8 cellular contexts compared by ENCODE assay signal in genomic region chr1:46532498-46533178, GRCh38. TPM values are rescaled to one million over a fixed set of nuclear protein-coding genes. Genes with fewer than 3 reads are reported as not detected.
DNase-seq lines count a peak whose midpoint lies in the region; ATAC-seq, FAIRE-seq and TF ChIP-seq lines count a peak whose summit lies in the region.

No MANE protein-coding gene starts in this region.

- H3K27ac ChIP-seq in HUES6 (ENCODE audit: low read depth, low read length) (no peak overlapping the region), VCaP (peak overlapping the region; percentile 75), K562 (ENCODE audit: extremely low read depth, low read depth, low read length) (no peak overlapping the region)

- H3K4me2 ChIP-seq in K562 (ENCODE audit: insufficient read depth, low read length) = no peak overlapping the region

- TF ChIP-seq RAD21 in K562 (CRISPR knock-in tag; conservative IDR thresholded peaks at IDR 0.05 in 1 of 2, IDR thresholded peaks at IDR 0.05 in 1 of 2) = peak; percentile 65 to 87

- CTCF ChIA-PET in K562 (lab: Yijun Ruan, JAX; ENCODE audit: low intra/inter-chr PET ratio) = interaction anchor here (0.6 to 7.0 kb wide), 8 partner anchors 16 to 193 kb away, joined by 3 to 144 read pairs (median 4); no protein-coding TSS in a partner anchor

- TF ChIP-seq POLR2A in K562 (conservative IDR thresholded peaks at IDR 0.05) = no peak

- no TSS peak for BruUV-seq in K562 (replicated peaks; lab: Mats Ljungman, UMichigan)

- H2AFZ ChIP-seq in K562 (ENCODE audit: low read depth, low read length) = no peak overlapping the region

- POLR2A ChIA-PET in K562 (lab: Yijun Ruan, JAX) = interaction anchor here (0.6 to 1.7 kb wide), 8 partner anchors 12 to 136 kb away, joined by 3 to 5 read pairs (median 3); partner anchors contain the start of gene MKNK1

- H3K4me1 ChIP-seq in HUES6 (ENCODE audit: control insufficient read depth, insufficient read depth, low read length) = peaks cover 6% of the 10 kb centered on the region
- H3K4me1 ChIP-seq in K562 (replicated peaks in 1 of 2; ENCODE audit: control insufficient read depth in 2 of 2, insufficient read depth in 2 of 2, low read length in 2 of 2) = peaks cover 6 to 15% of the 10 kb centered on the region in 2 experiments; a peak in 4 of 5 replicates

- FAIRE-seq in K562 (lab: Jason Lieb, UNC) = no peak

- intact Hi-C loops in K562 (cut with micrococcal nuclease) = no loop called here

- H3K27me3 ChIP-seq in HUES6 (ENCODE audit: control insufficient read depth, insufficient read depth, low read length) (peaks cover 99% of the 10 kb centered on the region), K562 (ENCODE audit: control insufficient read depth in 2 of 2, insufficient read depth in 2 of 2, low read length in 2 of 2) (no peaks in the 10 kb centered on the region)

- peak; percentile 67 for DNase-seq in DMS79 treated with DMSO at 0.1 percent for 48 hours (lab: John Stamatoyannopoulos, UW)
- DNase-seq in K562 (ENCODE audit: extremely low read depth in 1 of 4, low spot score in 3 of 4) = peak; percentile 83 to 93 (median 92)
- DNase-seq in inferior parietal cortex (ENCODE audit: extremely low spot score) = peak; percentile 54
- peak; percentile 81 for DNase-seq in stimulated activated CD4-positive, alpha-beta T cell treated with anti-CD3 and anti-CD28 coated beads, Interleukin-15, amount 100 ng/mL, for 24 hours

- H3K36me3 ChIP-seq in HUES6 (ENCODE audit: control insufficient read depth, insufficient read depth, low read length) (no peaks in the 10 kb centered on the region), K562 (ENCODE audit: control insufficient read depth, insufficient read depth, low read length) (no peaks in the 10 kb centered on the region)

- H3K9ac ChIP-seq in HUES6 (ENCODE audit: low read length) (no peak overlapping the region), K562 (ENCODE audit: insufficient read depth in 1 of 2, low read depth in 2 of 2, low read length in 2 of 2) (no peak overlapping the region)

- no peaks in the 10 kb centered on the region for H4K20me1 ChIP-seq in K562 (replicated peaks; ENCODE audit: control insufficient read depth, insufficient read depth, low read length)

- in situ Hi-C loops in K562 (cut with MboI) = no loop called here

- H3K4me3 ChIP-seq in HUES6 (ENCODE audit: low read depth, low read length) = peak overlapping the region; percentile 52; the same call in 1 of the 2 replicates
- no peak overlapping the region for H3K4me3 ChIP-seq in K562

- H3K9me3 ChIP-seq in HUES6 (ENCODE audit: control insufficient read depth, insufficient read depth, low read depth, low read length) (no peaks in the 10 kb centered on the region), K562 (replicated peaks; ENCODE audit: control insufficient read depth, insufficient read depth, low read depth, low read length) (no peaks in the 10 kb centered on the region)

- H3K79me2 ChIP-seq in K562 (ENCODE audit: control insufficient read depth, insufficient read depth, low read length) = no peaks in the 10 kb centered on the region

- no peak for TF ChIP-seq EP300 in K562 (IDR thresholded peaks at IDR 0.05; ENCODE audit: low read length)

- 4% methylated on average over 30 of the region's 31 CpGs for WGBS in K562 (ENCODE audit: insufficient coverage, low coverage, missing lambda C conversion rate)

- peak; percentile 89 for TF ChIP-seq CTCF in VCaP (conservative IDR thresholded peaks at IDR 0.05)
- TF ChIP-seq CTCF in K562 (IDR thresholded peaks at IDR 0.05 in 2 of 3, conservative IDR thresholded peaks at IDR 0.05 in 1 of 3; ENCODE audit: insufficient read depth in 2 of 3, low read depth in 1 of 3, low read length in 3 of 3) = peak; percentile 84 to 91 (median 86)

- H3K9me1 ChIP-seq in K562 (ENCODE audit: control insufficient read depth, insufficient read depth, low read length) = no peaks in the 10 kb centered on the region

- ATAC-seq in K562 (peak; percentile 86), HG03175 (IDR thresholded peaks at IDR 0.05; ENCODE audit: unreplicated experiment) (no peak), GM21529 (IDR thresholded peaks at IDR 0.05; ENCODE audit: unreplicated experiment) (no peak)

TF ChIP-seq in K562, 482 proteins besides CTCF, POLR2A, EP300 and RAD21 (continues in another document):
- no peak for TF ChIP-seq PHB2 (IDR thresholded peaks at IDR 0.05; ENCODE audit: low read depth)
- TF ChIP-seq ZBTB1 (CRISPR knock-in tag; IDR thresholded peaks at IDR 0.05; ENCODE audit: borderline replicate concordance, low read depth) = 0 out of 2 replicates have a peak, but pooled peaks have one; percentile 17
- no peak for TF ChIP-seq U2AF2 (optimal IDR thresholded peaks at IDR 0.05; ENCODE audit: low read depth, low read length)
- peak; percentile 78 for TF ChIP-seq MBD1 (CRISPR knock-in tag; IDR thresholded peaks at IDR 0.05)
- TF ChIP-seq POLR2G (IDR thresholded peaks at IDR 0.05; ENCODE audit: low read depth, low read length) = peak; percentile 50; the same call in 1 of the 2 replicates
- TF ChIP-seq E2F6 (IDR thresholded peaks at IDR 0.05; ENCODE audit: borderline replicate concordance in 1 of 2, extremely low read depth in 1 of 2, insufficient read depth in 1 of 2, insufficient read length in 1 of 2, low read depth in 1 of 2, low read length in 1 of 2, poor library complexity in 1 of 2, severe bottlenecking in 1 of 2) = peak in 1 of 2 experiments; percentile 38

RNA-seq across cellular contexts. Expression of gene KNCN, which starts 18.8 kb away (rescaled TPM):
- not detected in 2 replicates for total RNA-seq in K562 (2011; cell fraction: chromatin; rRNA removed; ENCODE audit: low replicate concordance)
- not detected in 2 replicates for total RNA-seq in K562 (2011; cell fraction: nucleolus; rRNA removed)
- not detected in 2 replicates for total RNA-seq in K562 (2011; cell fraction: nucleoplasm; rRNA removed)
- total RNA-seq in K562 (2014; rRNA removed) = not detected in 2 replicates
- total RNA-seq in K562 (2014; rRNA removed; fragmentation: Illumina TruSeq; extraction: Trizol) = not detected in 2 replicates
- not detected in 2 replicates for total RNA-seq in K562 (2015; rRNA removed; fragmentation: Illumina TruSeq; extraction: Trizol)
- not detected in 2 replicates for total RNA-seq in K562 (2021)
- not detected in 2 replicates for polyA plus RNA-seq in K562 (2011; rRNA removed)
- not detected in 2 replicates for polyA plus RNA-seq in K562 (2011; cell fraction: cytosol; rRNA removed)
- polyA plus RNA-seq in K562 (2011; cell fraction: nucleus; rRNA removed) = not detected in 2 replicates
- polyA plus RNA-seq in K562 (2012) = not detected in 2 replicates
- polyA plus RNA-seq in K562 (2014; fragmentation: Illumina TruSeq; extraction: Trizol) = not detected in 2 replicates
- not detected for polyA plus RNA-seq in K562 (2014; fragmentation: Nextera tagmentation; extraction: Ambion mirVana)
- not detected in 2 replicates for polyA plus RNA-seq in K562 (2014; rRNA removed)
- not detected in 2 replicates for polyA minus RNA-seq in K562 (2011; rRNA and poly(A)+ RNA removed)
- polyA minus RNA-seq in K562 (2011; cell fraction: cytosol; rRNA and poly(A)+ RNA removed) = not detected in 2 replicates
- polyA minus RNA-seq in K562 (2011; cell fraction: nucleus; rRNA and poly(A)+ RNA removed) = not detected in 2 replicates

RNA-seq across cellular contexts. Expression of gene DMBX1, which starts 43.0 kb away (rescaled TPM):
- total RNA-seq in K562 (2011; cell fraction: chromatin; rRNA removed; ENCODE audit: low replicate concordance) = 5.4 and 9.4 TPM in 2 replicates
- 7.1 and 8.2 TPM in 2 replicates for total RNA-seq in K562 (2011; cell fraction: nucleolus; rRNA removed)
- total RNA-seq in K562 (2011; cell fraction: nucleoplasm; rRNA removed) = 7.4 and 7.9 TPM in 2 replicates
- total RNA-seq in K562 (2014; rRNA removed) (0.86 and 1.2 TPM in 2 replicates), K562 (2014; rRNA removed; fragmentation: Illumina TruSeq; extraction: Trizol) (0.55 and 0.64 TPM in 2 replicates), K562 (2015; rRNA removed; fragmentation: Illumina TruSeq; extraction: Trizol) (0.79 and 1.0 TPM in 2 replicates), K562 (2021) (2.5 and 3.8 TPM in 2 replicates)
- polyA plus RNA-seq in K562 (2011; rRNA removed) (4.3 and 10.7 TPM in 2 replicates), K562 (2014; fragmentation: Illumina TruSeq; extraction: Trizol) (1.6 and 2.4 TPM in 2 replicates), K562 (2014; fragmentation: Nextera tagmentation; extraction: Ambion mirVana) (under 1 TPM; 0.25 to 0.37 TPM), K562 (2014; rRNA removed) (2.3 and 3.4 TPM in 2 replicates)
- 5.9 and 9.6 TPM in 2 replicates for polyA plus RNA-seq in K562 (2011; cell fraction: cytosol; rRNA removed)
- 16.2 and 16.5 TPM in 2 replicates for polyA plus RNA-seq in K562 (2011; cell fraction: nucleus; rRNA removed)
- 2.5 and 4.8 TPM in 2 replicates for polyA plus RNA-seq in K562 (2012)
- polyA minus RNA-seq in K562 (2011; rRNA and poly(A)+ RNA removed) = 2.5 and 3.5 TPM in 2 replicates
- polyA minus RNA-seq in K562 (2011; cell fraction: cytosol; rRNA and poly(A)+ RNA removed) = 1.7 and 6.7 TPM in 2 replicates
- polyA minus RNA-seq in K562 (2011; cell fraction: nucleus; rRNA and poly(A)+ RNA removed) = 1.9 and 3.8 TPM in 2 replicates
